21 cellular contexts compared by ENCODE assay signal in genomic region chr12:1272132-1272531, GRCh38.
DNase-seq lines count a peak whose midpoint lies in the region; ATAC-seq, FAIRE-seq and TF ChIP-seq lines count a peak whose summit lies in the region.
"Had no signal": no experiment of that assay in that cellular context is flagged by ENCODE, and none has a peak within 500 bp of the region (broad histone marks: within the 10 kb centered on the region; RNA-seq: fewer than 3 reads in every experiment).

No MANE protein-coding gene starts in this region.

- DNase-seq in left ventricle myocardium superior (no peak), left ventricle myocardium inferior (no peak), urothelium cell line (ENCODE audit: low spot score) (no peak), hippocampal formation (lab: John Stamatoyannopoulos, UW) (no peak), MM.1S (no peak)
- peak; percentile 8 for DNase-seq in T-helper 2 cell treated with Interferon-gamma antibody and Interleukin-4, amounts not matched to agents 5 μg/mL and 100 μg/mL, for 36 hours (ENCODE audit: low spot score)
- peak in 2 of 3 experiments; percentile 3 to 15 for DNase-seq in effector memory CD8-positive, alpha-beta T cell
- DNase-seq: ACHN, DND-41, H7, Kasumi-1, MV-4-11, NCI-H1436 treated with DMSO at 0.1 percent for 48 hours, NCI-H2107, NCI-H345, NCI-H526 treated with DMSO at 0.1 percent for 48 hours, OCI-M1, SJCRH30 had no signal

- no peaks in the 10 kb centered on the region for H3K9me3 ChIP-seq in left ventricle myocardium inferior (replicated peaks)
- no peaks in the 10 kb centered on the region for H3K9me3 ChIP-seq in MM.1S (replicated peaks; ENCODE audit: insufficient read depth, low read length)
- H3K9me3 ChIP-seq: SJCRH30 had no signal

- H3K4me2 ChIP-seq in MM.1S (ENCODE audit: low read depth, low read length): no peak overlapping the region

- H3F3A ChIP-seq in MM.1S (ENCODE audit: insufficient read depth, low read length): no peaks in the 10 kb centered on the region

- no peaks in the 10 kb centered on the region for H3K79me2 ChIP-seq in MM.1S (ENCODE audit: low read length)

- H3K27ac ChIP-seq in left ventricle myocardium inferior (replicated peaks) (no peak overlapping the region), MM.1S (ENCODE audit: low read length) (no peak overlapping the region)
- H3K27ac ChIP-seq: RWPE1, SJCRH30 had no signal

- H3K4me3 Mint-ChIP-seq in T-helper 2 cell treated with Interferon-gamma antibody and Interleukin-4, amounts not matched to agents 5 μg/mL and 100 μg/mL, for 36 hours: no peak overlapping the region
- H3K4me3 Mint-ChIP-seq in effector memory CD8-positive, alpha-beta T cell: no peak overlapping the region
- H3K4me3 Mint-ChIP-seq: CD8-positive, alpha-beta memory T cell had no signal

- H3K9ac ChIP-seq in MM.1S (ENCODE audit: low read length): no peak overlapping the region

- no peak for TF ChIP-seq CTCF in left ventricle myocardium inferior (IDR thresholded peaks at IDR 0.05; ENCODE audit: borderline replicate concordance)
- TF ChIP-seq CTCF in MM.1S (IDR thresholded peaks at IDR 0.05; ENCODE audit: low read length): no peak

- H3K9me3 Mint-ChIP-seq in T-helper 2 cell treated with Interferon-gamma antibody and Interleukin-4, amounts not matched to agents 5 μg/mL and 100 μg/mL, for 36 hours: no peaks in the 10 kb centered on the region
- no peaks in the 10 kb centered on the region for H3K9me3 Mint-ChIP-seq in effector memory CD8-positive, alpha-beta T cell
- H3K9me3 Mint-ChIP-seq: CD8-positive, alpha-beta memory T cell had no signal

- H3K36me3 Mint-ChIP-seq in T-helper 2 cell treated with Interferon-gamma antibody and Interleukin-4, amounts not matched to agents 5 μg/mL and 100 μg/mL, for 36 hours (ENCODE audit: low read depth): peaks cover 4% of the 10 kb centered on the region
- H3K36me3 Mint-ChIP-seq in effector memory CD8-positive, alpha-beta T cell (ENCODE audit: insufficient read depth): no peaks in the 10 kb centered on the region

- H3K4me3 ChIP-seq in left ventricle myocardium inferior (no peak overlapping the region), MM.1S (ENCODE audit: low read length) (no peak overlapping the region)
- H3K4me3 ChIP-seq: SJCRH30 had no signal

- H4K20me1 ChIP-seq in MM.1S (ENCODE audit: insufficient read depth, low read length): no peaks in the 10 kb centered on the region

- no peak overlapping the region for H2AFZ ChIP-seq in MM.1S (ENCODE audit: low read length)

- peaks cover 12% of the 10 kb centered on the region for H3K36me3 ChIP-seq in left ventricle myocardium inferior
- H3K36me3 ChIP-seq in MM.1S (replicated peaks; ENCODE audit: insufficient read depth, low read length): no peaks in the 10 kb centered on the region

- ATAC-seq in left ventricle myocardium superior: peak; percentile 32
- ATAC-seq in effector memory CD8-positive, alpha-beta T cell (replicated peaks): peak; percentile 96
- ATAC-seq in GM21529 (IDR thresholded peaks at IDR 0.05; ENCODE audit: unreplicated experiment): no peak

- no peaks in the 10 kb centered on the region for H3K9me2 ChIP-seq in MM.1S (replicated peaks; ENCODE audit: insufficient read depth, low read length)

- no peaks in the 10 kb centered on the region for H3K27me3 ChIP-seq in left ventricle myocardium inferior (ENCODE audit: low read depth)
- H3K27me3 ChIP-seq in MM.1S (replicated peaks; ENCODE audit: insufficient read depth, low read length): no peaks in the 10 kb centered on the region
- H3K27me3 ChIP-seq: SJCRH30 had no signal

- peak; percentile 72 for FAIRE-seq in urothelium cell line (lab: Jason Lieb, UNC)

- peaks cover 4% of the 10 kb centered on the region for H3K4me1 ChIP-seq in left ventricle myocardium inferior
- H3K4me1 ChIP-seq in MM.1S (ENCODE audit: low read length): no peaks in the 10 kb centered on the region
- H3K4me1 ChIP-seq: SJCRH30 had no signal

- intact Hi-C loops in left ventricle myocardium superior (cut with micrococcal nuclease): no loop called here
- intact Hi-C loops in left ventricle myocardium inferior (cut with micrococcal nuclease): no loop called here

- no peak overlapping the region for H3K27ac Mint-ChIP-seq in T-helper 2 cell treated with Interferon-gamma antibody and Interleukin-4, amounts not matched to agents 5 μg/mL and 100 μg/mL, for 36 hours
- peak overlapping the region in 1 of 2 donors; percentile 20 for H3K27ac Mint-ChIP-seq in effector memory CD8-positive, alpha-beta T cell

- H3K4me1 Mint-ChIP-seq in T-helper 2 cell treated with Interferon-gamma antibody and Interleukin-4, amounts not matched to agents 5 μg/mL and 100 μg/mL, for 36 hours (ENCODE audit: low read depth): peaks cover 5% of the 10 kb centered on the region
- no peaks in the 10 kb centered on the region for H3K4me1 Mint-ChIP-seq in effector memory CD8-positive, alpha-beta T cell (ENCODE audit: low read depth in 2 of 2)

- no peaks in the 10 kb centered on the region for H3K27me3 Mint-ChIP-seq in T-helper 2 cell treated with Interferon-gamma antibody and Interleukin-4, amounts not matched to agents 5 μg/mL and 100 μg/mL, for 36 hours (ENCODE audit: low read depth)
- H3K27me3 Mint-ChIP-seq in effector memory CD8-positive, alpha-beta T cell: no peaks in the 10 kb centered on the region
- H3K27me3 Mint-ChIP-seq: CD8-positive, alpha-beta memory T cell had no signal

Comparison
In these comparisons a context has a peak if more than half of its experiments do, and no peak if none do; other contexts are left out.
1. DNase-seq: peak in T-helper 2 cell treated with Interferon-gamma antibody and Interleukin-4, amounts not matched to agents 5 μg/mL and 100 μg/mL, for 36 hours (single experiment) and effector memory CD8-positive, alpha-beta T cell (2 of 3); none in left ventricle myocardium superior (single experiment), left ventricle myocardium inferior (single experiment), urothelium cell line (single experiment), hippocampal formation (0 of 2) and MM.1S (single experiment).